ENCODE assay signal across 1 cellular context in genomic region chr19:18520848-18521691, GRCh38.
TF ChIP-seq lines count a peak whose summit lies in the region.

No MANE protein-coding gene starts in this region.

TF ChIP-seq in WTC11, 78 proteins besides CTCF, POLR2A, EP300 and RAD21 (continued from another document):
- no peak for TF ChIP-seq ZNF425 (CRISPR knock-in tag; conservative IDR thresholded peaks at IDR 0.05)
- no peak for TF ChIP-seq ZNF532 (CRISPR knock-in tag; IDR thresholded peaks at IDR 0.05; ENCODE audit: borderline replicate concordance)
- no peak for TF ChIP-seq TCF7 (CRISPR knock-in tag; IDR thresholded peaks at IDR 0.05; ENCODE audit: low read depth)
- no peak for TF ChIP-seq SP1 (CRISPR knock-in tag; conservative IDR thresholded peaks at IDR 0.05)
- no peak for TF ChIP-seq ZNF121 (CRISPR knock-in tag; IDR thresholded peaks at IDR 0.05)
- TF ChIP-seq ZNF396 (CRISPR knock-in tag; IDR thresholded peaks at IDR 0.05; ENCODE audit: borderline replicate concordance) = no peak
- TF ChIP-seq CBFB (CRISPR knock-in tag; IDR thresholded peaks at IDR 0.05; ENCODE audit: low read depth) = no peak
- no peak for TF ChIP-seq MYBL2 (CRISPR knock-in tag; IDR thresholded peaks at IDR 0.05)
- TF ChIP-seq ZNF423 (CRISPR knock-in tag; IDR thresholded peaks at IDR 0.05) = no peak
- TF ChIP-seq SMAD3 (CRISPR knock-in tag; IDR thresholded peaks at IDR 0.05; ENCODE audit: borderline replicate concordance) = no peak
- TF ChIP-seq ATF2 (CRISPR knock-in tag; IDR thresholded peaks at IDR 0.05; ENCODE audit: borderline replicate concordance, low read depth) = no peak
- TF ChIP-seq ATF1 (CRISPR knock-in tag; IDR thresholded peaks at IDR 0.05) = no peak
- TF ChIP-seq ZNF317 (CRISPR knock-in tag; IDR thresholded peaks at IDR 0.05; ENCODE audit: borderline replicate concordance, low read depth) = no peak
